6 cellular contexts compared by ENCODE assay signal in genomic region chr6:32973934-32974333, GRCh38. TPM values are rescaled to one million over a fixed set of nuclear protein-coding genes. Genes with fewer than 3 reads are reported as not detected.
DNase-seq lines count a peak whose midpoint lies in the region; ATAC-seq, FAIRE-seq and TF ChIP-seq lines count a peak whose summit lies in the region.

No MANE protein-coding gene starts in this region.

- H3K79me2 ChIP-seq in keratinocyte (ENCODE audit: control insufficient read depth, insufficient read depth, low read length) = peaks cover 71% of the 10 kb centered on the region

- peaks cover 25% of the 10 kb centered on the region for H3K4me1 ChIP-seq in keratinocyte (ENCODE audit: control insufficient read depth, extremely low read depth, insufficient read depth, low read length)

- H3K27ac ChIP-seq in VCaP = peak overlapping the region; percentile 100
- peak overlapping the region; percentile 76 for H3K27ac ChIP-seq in keratinocyte (ENCODE audit: control insufficient read depth, insufficient read depth, low read length)

- H4K20me1 ChIP-seq in keratinocyte (ENCODE audit: control insufficient read depth, extremely low read depth, insufficient read depth, low read length) = peaks cover 66% of the 10 kb centered on the region

- no peak for FAIRE-seq in keratinocyte (lab: Jason Lieb, UNC)

- H3K9me3 ChIP-seq in keratinocyte (ENCODE audit: control insufficient read depth, low read depth, low read length) = no peaks in the 10 kb centered on the region

- H3K9me1 ChIP-seq in keratinocyte (ENCODE audit: control insufficient read depth, extremely low read depth, insufficient read depth, low read length) = peaks cover 10% of the 10 kb centered on the region

- peaks cover 49 to 69% of the 10 kb centered on the region in 2 experiments for H3K36me3 ChIP-seq in keratinocyte (ENCODE audit: control insufficient read depth in 2 of 2, extremely low read depth in 1 of 2, insufficient read depth in 2 of 2, low read length in 2 of 2)

- dilution Hi-C loops in keratinocyte (cut with MboI; ENCODE audit: extremely low pct_ligation_motif_present, low sequenced_read_pairs) = no loop called here

- DNase-seq in NCI-H2196 (lab: John Stamatoyannopoulos, UW; ENCODE audit: unreplicated experiment) (peak; percentile 15), NCI-H2196 treated with DMSO at 0.1 percent for 48 hours (lab: John Stamatoyannopoulos, UW; ENCODE audit: unreplicated experiment) (no peak), keratinocyte (ENCODE audit: low read depth, low spot score) (no peak)

- H3K4me3 ChIP-seq in keratinocyte (ENCODE audit: control insufficient read depth in 2 of 3, extremely low read depth in 1 of 3, insufficient read depth in 2 of 3, low read depth in 1 of 3, low read length in 3 of 3) = peak overlapping the region; percentile 88 to 99 (median 90)

- peak overlapping the region; percentile 98 for H3K4me2 ChIP-seq in keratinocyte (ENCODE audit: control insufficient read depth, extremely low read depth, insufficient read depth, low read depth, low read length)

- no peak for TF ChIP-seq CTCF in VCaP (conservative IDR thresholded peaks at IDR 0.05)
- no peak for TF ChIP-seq CTCF in keratinocyte (optimal IDR thresholded peaks at IDR 0.05 in 1 of 3, IDR thresholded peaks at IDR 0.05 in 1 of 3, conservative IDR thresholded peaks at IDR 0.05 in 1 of 3; ENCODE audit: extremely low read depth in 1 of 3, insufficient read depth in 2 of 3, low read length in 3 of 3)

- H2AFZ ChIP-seq in keratinocyte (ENCODE audit: control insufficient read depth, low read length) = no peak overlapping the region

- H3K9ac ChIP-seq in keratinocyte (ENCODE audit: control insufficient read depth, extremely low read depth, insufficient read depth, low read length) = peak overlapping the region; percentile 90

- no peaks in the 10 kb centered on the region for H3K27me3 ChIP-seq in keratinocyte (ENCODE audit: control insufficient read depth, extremely low read depth, insufficient read depth, low read length)

- ATAC-seq in GM19463 (IDR thresholded peaks at IDR 0.05; ENCODE audit: unreplicated experiment) = no peak
- ATAC-seq in GM18867 (IDR thresholded peaks at IDR 0.05; ENCODE audit: unreplicated experiment) = no peak

RNA-seq across cellular contexts. Expression of gene BRD2, which starts 5.5 kb away (rescaled TPM):
- 82.9 to 171 TPM (median 121 TPM) in 3 replicates for polyA plus RNA-seq in keratinocyte
- 157 TPM for polyA plus RNA-seq in keratinocyte (2011; ENCODE audit: low read depth)
- 79.9 and 133 TPM in 2 replicates for polyA plus RNA-seq in keratinocyte (2011; cell fraction: cytosol; rRNA removed)
- polyA plus RNA-seq in keratinocyte (2011; cell fraction: nucleus; rRNA removed) = 260 and 305 TPM in 2 replicates
- polyA plus RNA-seq in keratinocyte (2012; ENCODE audit: low replicate concordance) = 117 and 130 TPM in 2 replicates
- polyA minus RNA-seq in keratinocyte = 58.7 to 120 TPM (median 91.2 TPM) in 3 replicates
- polyA minus RNA-seq in keratinocyte (2011; cell fraction: cytosol; rRNA and poly(A)+ RNA removed) = 31.8 TPM
- 66.1 and 108 TPM in 2 replicates for polyA minus RNA-seq in keratinocyte (2011; cell fraction: nucleus; rRNA and poly(A)+ RNA removed)

RNA-seq across cellular contexts. Expression of gene HLA-DMA, which starts 21.0 kb away (rescaled TPM):
- 1.9 to 4.5 TPM (median 2.6 TPM) in 3 replicates for polyA plus RNA-seq in keratinocyte
- polyA plus RNA-seq in keratinocyte (2011; ENCODE audit: low read depth) = 0.86 TPM
- 2.0 and 2.1 TPM in 2 replicates for polyA plus RNA-seq in keratinocyte (2011; cell fraction: cytosol; rRNA removed)
- 4.3 and 4.5 TPM in 2 replicates for polyA plus RNA-seq in keratinocyte (2011; cell fraction: nucleus; rRNA removed)
- 1.9 and 3.1 TPM in 2 replicates for polyA plus RNA-seq in keratinocyte (2012; ENCODE audit: low replicate concordance)
- 0.80 to 7.0 TPM (median 4.4 TPM) in 3 replicates for polyA minus RNA-seq in keratinocyte
- not detected for polyA minus RNA-seq in keratinocyte (2011; cell fraction: cytosol; rRNA and poly(A)+ RNA removed)
- 1.6 and 2.3 TPM in 2 replicates for polyA minus RNA-seq in keratinocyte (2011; cell fraction: nucleus; rRNA and poly(A)+ RNA removed)

RNA-seq across cellular contexts. Expression of gene HLA-DMB, which starts 33.1 kb away (rescaled TPM):
- 0.13 TPM in 1 of 3 replicates, not detected in the others for polyA plus RNA-seq in keratinocyte
- polyA plus RNA-seq in keratinocyte (2011; ENCODE audit: low read depth) = not detected
- not detected in 2 replicates for polyA plus RNA-seq in keratinocyte (2011; cell fraction: cytosol; rRNA removed)
- polyA plus RNA-seq in keratinocyte (2011; cell fraction: nucleus; rRNA removed) = not detected in 2 replicates
- 0.21 TPM in 1 of 2 replicates, not detected in the other for polyA plus RNA-seq in keratinocyte (2012; ENCODE audit: low replicate concordance)
- not detected in 3 replicates for polyA minus RNA-seq in keratinocyte
- polyA minus RNA-seq in keratinocyte (2011; cell fraction: cytosol; rRNA and poly(A)+ RNA removed) = not detected
- polyA minus RNA-seq in keratinocyte (2011; cell fraction: nucleus; rRNA and poly(A)+ RNA removed) = not detected in 2 replicates

RNA-seq across cellular contexts. Expression of gene HLA-DOA, which starts 35.5 kb away (rescaled TPM):
- 0.01 TPM in 1 of 3 replicates, not detected in the others for polyA plus RNA-seq in keratinocyte
- polyA plus RNA-seq in keratinocyte (2011; ENCODE audit: low read depth) = not detected
- 0.03 TPM in 1 of 2 replicates, not detected in the other for polyA plus RNA-seq in keratinocyte (2011; cell fraction: cytosol; rRNA removed)
- not detected in 2 replicates for polyA plus RNA-seq in keratinocyte (2011; cell fraction: nucleus; rRNA removed)
- 0.04 TPM in 1 of 2 replicates, not detected in the other for polyA plus RNA-seq in keratinocyte (2012; ENCODE audit: low replicate concordance)
- not detected in 3 replicates for polyA minus RNA-seq in keratinocyte
- polyA minus RNA-seq in keratinocyte (2011; cell fraction: cytosol; rRNA and poly(A)+ RNA removed) = not detected
- polyA minus RNA-seq in keratinocyte (2011; cell fraction: nucleus; rRNA and poly(A)+ RNA removed) = not detected in 2 replicates
